9 cellular contexts compared by ENCODE assay signal in the genomic region with DNA sequence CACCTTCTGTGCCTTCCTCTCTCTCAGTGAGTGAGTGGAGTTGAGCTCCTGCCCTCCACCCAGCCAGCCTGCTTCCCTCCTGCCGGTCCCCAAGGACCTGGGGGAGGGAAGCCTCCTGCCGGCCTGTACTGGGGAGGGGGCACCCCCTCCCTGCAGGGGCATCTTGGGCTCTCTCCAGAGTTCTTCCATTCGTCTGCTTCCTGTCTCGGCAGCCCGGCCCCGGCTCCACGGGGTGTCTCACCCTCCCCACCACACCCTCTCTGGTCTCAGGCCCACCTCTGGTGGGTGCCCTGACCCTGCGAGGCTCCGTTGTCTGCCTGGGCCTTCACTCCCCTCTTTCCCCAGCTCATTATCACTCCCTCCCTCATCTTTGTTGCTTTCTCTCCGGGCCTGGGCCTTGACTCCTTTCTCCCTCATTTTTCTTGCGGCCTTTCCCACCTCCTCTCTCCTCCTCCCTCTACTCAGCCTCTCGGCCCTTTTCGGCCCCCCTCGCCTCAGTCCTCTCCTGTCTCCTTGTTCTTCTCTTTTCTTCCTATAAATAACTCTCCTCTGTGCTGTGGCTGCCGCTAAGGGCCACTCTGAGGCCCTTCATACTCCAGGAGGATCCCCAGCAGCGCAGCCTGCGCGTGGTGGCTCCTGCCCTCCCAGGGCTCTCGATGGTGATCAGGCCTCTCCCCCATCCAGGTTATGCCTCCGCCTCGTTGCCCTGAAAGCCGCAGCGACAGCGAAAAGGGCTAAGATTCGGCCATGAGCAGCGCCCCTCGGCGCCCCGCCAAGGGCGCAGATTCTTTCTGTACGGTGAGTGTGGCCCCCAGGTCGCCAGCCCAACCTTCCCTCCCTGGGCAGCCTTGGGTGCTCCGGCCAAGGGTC. TPM values are rescaled to one million over a fixed set of nuclear protein-coding genes. Genes with fewer than 3 reads are reported as not detected.
DNase-seq lines count a peak whose midpoint lies in the region; ATAC-seq, FAIRE-seq and TF ChIP-seq lines count a peak whose summit lies in the region.
"Had no signal": no experiment of that assay in that cellular context is flagged by ENCODE, and none has a peak within 500 bp of the region (broad histone marks: within the 10 kb centered on the region; RNA-seq: fewer than 3 reads in every experiment).

No MANE protein-coding gene starts in this region.

- H3K9ac ChIP-seq in K562 (ENCODE audit: insufficient read depth in 1 of 2, low read depth in 2 of 2, low read length in 2 of 2) (peak overlapping the region; percentile 85 to 91), muscle layer of colon (ENCODE audit: low read length) (peak overlapping the region; percentile 60)

- no peak; a peak in 1 of 4 replicates for TF ChIP-seq RAD21 in K562 (CRISPR knock-in tag; conservative IDR thresholded peaks at IDR 0.05 in 1 of 2, IDR thresholded peaks at IDR 0.05 in 1 of 2)

- H3K9me3 ChIP-seq in AG04450 (ENCODE audit: control insufficient read depth, insufficient read depth, low read length) (no peaks in the 10 kb centered on the region; the same call in 1 of the 2 replicates), K562 (replicated peaks; ENCODE audit: control insufficient read depth, insufficient read depth, low read depth, low read length) (no peaks in the 10 kb centered on the region), muscle layer of colon (ENCODE audit: low read length) (no peaks in the 10 kb centered on the region)
- H3K9me3 ChIP-seq: gastrocnemius medialis had no signal

- no TSS peak for BruUV-seq in K562 (replicated peaks; lab: Mats Ljungman, UMichigan)

- H3K36me3 ChIP-seq in K562 (ENCODE audit: control insufficient read depth, insufficient read depth, low read length) (peaks cover 41% of the 10 kb centered on the region), muscle layer of colon (ENCODE audit: insufficient read depth, low read length) (peaks cover 20% of the 10 kb centered on the region)

- no peaks in the 10 kb centered on the region for H3K9me1 ChIP-seq in K562 (ENCODE audit: control insufficient read depth, insufficient read depth, low read length)

- POLR2A ChIA-PET in AG04450 (lab: Yijun Ruan, JAX) = interaction anchor here (0.6 to 1.0 kb wide), 3 partner anchors 19 to 28 kb away, joined by 3 to 4 read pairs (median 4); a partner anchor contains a TSS
- POLR2A ChIA-PET in K562 (lab: Yijun Ruan, JAX) = interaction anchor here (0.6 to 2.7 kb wide), 5 partner anchors 12 to 571 kb away, joined by 3 to 9 read pairs (median 7); a partner anchor contains a TSS

- 0 out of 2 replicates have a peak overlapping the region, but pooled peaks have one; percentile 10 for H2AFZ ChIP-seq in K562 (ENCODE audit: low read depth, low read length)

- peak overlapping the region; percentile 94 for H3K4me2 ChIP-seq in K562 (ENCODE audit: insufficient read depth, low read length)

- ATAC-seq in K562 (peak; percentile 3), HG02938 (IDR thresholded peaks at IDR 0.05; ENCODE audit: unreplicated experiment) (no peak), GM19467 (IDR thresholded peaks at IDR 0.05; ENCODE audit: unreplicated experiment) (no peak), HG03571 (IDR thresholded peaks at IDR 0.05; ENCODE audit: unreplicated experiment) (no peak), GM18861 (IDR thresholded peaks at IDR 0.05; ENCODE audit: unreplicated experiment) (no peak)
- ATAC-seq: gastrocnemius medialis had no signal

- H3K4me3 ChIP-seq in AG04450 (ENCODE audit: low read depth, low read length) (peak overlapping the region; percentile 76), HFF-Myc (replicated peaks; ENCODE audit: low read depth, low read length) (peak overlapping the region; percentile 83), K562 (peak overlapping the region; percentile 84), muscle layer of colon (ENCODE audit: low read depth in 1 of 2, low read length in 2 of 2) (peak overlapping the region in 1 of 2 donors; percentile 97)

- TF ChIP-seq EP300 in K562 (IDR thresholded peaks at IDR 0.05; ENCODE audit: low read length) = no peak

- FAIRE-seq in K562 (lab: Jason Lieb, UNC) = peak; percentile 42

- no peak for TF ChIP-seq CTCF in AG04450 (IDR thresholded peaks at IDR 0.05; ENCODE audit: low read depth, low read length)
- TF ChIP-seq CTCF in HFF-Myc (IDR thresholded peaks at IDR 0.05; ENCODE audit: low read depth, low read length, missing control alignments) = no peak
- TF ChIP-seq CTCF in K562 (IDR thresholded peaks at IDR 0.05 in 2 of 3, conservative IDR thresholded peaks at IDR 0.05 in 1 of 3; ENCODE audit: insufficient read depth in 2 of 3, low read depth in 1 of 3, low read length in 3 of 3) = 0 out of 6 replicates have a peak, but pooled peaks of 1 of the 3 experiments have one; percentile 0

- TF ChIP-seq POLR2A in K562 (conservative IDR thresholded peaks at IDR 0.05) = peak; percentile 34; the same call in 1 of the 2 replicates

- H3K27me3 ChIP-seq in AG04450 (ENCODE audit: control insufficient read depth, insufficient read depth, low read length) (no peaks in the 10 kb centered on the region), K562 (ENCODE audit: control insufficient read depth in 2 of 2, insufficient read depth in 2 of 2, low read length in 2 of 2) (no peaks in the 10 kb centered on the region), muscle layer of colon (ENCODE audit: control insufficient read depth in 1 of 2, insufficient read depth in 2 of 2, low read length in 2 of 2) (no peaks in the 10 kb centered on the region)
- H3K27me3 ChIP-seq: gastrocnemius medialis had no signal

- DNase-seq in AG04450 (ENCODE audit: low read depth, low spot score) = no peak
- no peak for DNase-seq in HFF-Myc (ENCODE audit: extremely low read depth, low read depth)
- peak; percentile 58 to 79 (median 65) for DNase-seq in K562 (ENCODE audit: extremely low read depth in 1 of 4, low spot score in 3 of 4)
- DNase-seq: gastrocnemius medialis had no signal

- intact Hi-C loops in K562 (cut with micrococcal nuclease) = loop anchor here (1.0 to 2.0 kb wide), 2 partner anchors 19 to 47 kb away; a partner anchor contains a TSS

- peaks cover 68% of the 10 kb centered on the region for H3K79me2 ChIP-seq in K562 (ENCODE audit: control insufficient read depth, insufficient read depth, low read length)

- peak overlapping the region; percentile 52 for H3K27ac ChIP-seq in AG04450 (ENCODE audit: low read depth, low read length)
- H3K27ac ChIP-seq in K562 (ENCODE audit: extremely low read depth, low read depth, low read length) = peak overlapping the region; percentile 90
- peak overlapping the region; percentile 97 for H3K27ac ChIP-seq in muscle layer of colon (ENCODE audit: low read depth, low read length)

- peaks cover 52 to 87% of the 10 kb centered on the region in 2 experiments for H3K4me1 ChIP-seq in K562 (replicated peaks in 1 of 2; ENCODE audit: control insufficient read depth in 2 of 2, insufficient read depth in 2 of 2, low read length in 2 of 2)
- H3K4me1 ChIP-seq in muscle layer of colon (ENCODE audit: insufficient read depth, low read length) = peaks cover 46% of the 10 kb centered on the region

- 3% methylated on average over 32 of the region's 33 CpGs for WGBS in K562 (ENCODE audit: insufficient coverage, low coverage, missing lambda C conversion rate)

- peaks cover 10% of the 10 kb centered on the region for H4K20me1 ChIP-seq in K562 (replicated peaks; ENCODE audit: control insufficient read depth, insufficient read depth, low read length)

- in situ Hi-C loops in K562 (cut with MboI) = no loop called here

- CTCF ChIA-PET in AG04450 (lab: Charles Lee) = interaction anchor here (0.6 to 0.7 kb wide), 4 partner anchors 15 to 88 kb away, joined by 3 to 8 read pairs (median 3); no protein-coding TSS in a partner anchor
- CTCF ChIA-PET in K562 (lab: Yijun Ruan, JAX; ENCODE audit: low intra/inter-chr PET ratio) = interaction anchor here (0.7 kb wide), 1 partner anchor 52 kb away, joined by 5 read pairs; no protein-coding TSS in a partner anchor

RNA-seq across cellular contexts. Expression of a gene that starts 2.1 kb away (rescaled TPM):
- 40.5 and 41.0 TPM in 2 replicates for polyA plus RNA-seq in AG04450 (2011; rRNA removed)
- 49.9 and 58.5 TPM in 2 replicates for polyA minus RNA-seq in AG04450 (2011; rRNA and poly(A)+ RNA removed)
- total RNA-seq in K562 (2011; cell fraction: chromatin; rRNA removed; ENCODE audit: low replicate concordance) = 230 and 845 TPM in 2 replicates
- total RNA-seq in K562 (2011; cell fraction: nucleolus; rRNA removed) = 746 and 756 TPM in 2 replicates
- 367 and 388 TPM in 2 replicates for total RNA-seq in K562 (2011; cell fraction: nucleoplasm; rRNA removed)
- 360 and 417 TPM in 2 replicates for total RNA-seq in K562 (2014; rRNA removed)
- 32.6 and 55.0 TPM in 2 replicates for total RNA-seq in K562 (2014; rRNA removed; fragmentation: Illumina TruSeq; extraction: Trizol)
- 130 and 132 TPM in 2 replicates for total RNA-seq in K562 (2015; rRNA removed; fragmentation: Illumina TruSeq; extraction: Trizol)
- total RNA-seq in K562 (2021) = 363 and 375 TPM in 2 replicates
- polyA plus RNA-seq in K562 (2011; rRNA removed) = 69.2 and 85.2 TPM in 2 replicates
- polyA plus RNA-seq in K562 (2011; cell fraction: cytosol; rRNA removed) = 68.0 and 147 TPM in 2 replicates
- polyA plus RNA-seq in K562 (2011; cell fraction: nucleus; rRNA removed) = 438 and 829 TPM in 2 replicates
- polyA plus RNA-seq in K562 (2012) = 243 and 347 TPM in 2 replicates
- polyA plus RNA-seq in K562 (2014; fragmentation: Illumina TruSeq; extraction: Trizol) = 166 and 212 TPM in 2 replicates
- polyA plus RNA-seq in K562 (2014; fragmentation: Nextera tagmentation; extraction: Ambion mirVana) = 10 to 100 TPM; 11.4 to 28.8 TPM
- polyA plus RNA-seq in K562 (2014; rRNA removed) = 306 and 316 TPM in 2 replicates
- polyA minus RNA-seq in K562 (2011; rRNA and poly(A)+ RNA removed) = 29.9 and 60.1 TPM in 2 replicates
- polyA minus RNA-seq in K562 (2011; cell fraction: cytosol; rRNA and poly(A)+ RNA removed) = 79.9 and 106 TPM in 2 replicates
- polyA minus RNA-seq in K562 (2011; cell fraction: nucleus; rRNA and poly(A)+ RNA removed) = 138 and 143 TPM in 2 replicates

RNA-seq across cellular contexts. Expression of a gene that starts 3.8 kb away (rescaled TPM):
- 23.8 and 27.2 TPM in 2 replicates for polyA plus RNA-seq in AG04450 (2011; rRNA removed)
- polyA minus RNA-seq in AG04450 (2011; rRNA and poly(A)+ RNA removed) = 26.2 and 30.3 TPM in 2 replicates
- 19.7 and 25.7 TPM in 2 replicates for total RNA-seq in K562 (2011; cell fraction: chromatin; rRNA removed; ENCODE audit: low replicate concordance)
- 30.0 and 32.9 TPM in 2 replicates for total RNA-seq in K562 (2011; cell fraction: nucleolus; rRNA removed)
- total RNA-seq in K562 (2011; cell fraction: nucleoplasm; rRNA removed) = 23.7 and 24.5 TPM in 2 replicates
- 38.0 and 53.5 TPM in 2 replicates for total RNA-seq in K562 (2014; rRNA removed)
- total RNA-seq in K562 (2014; rRNA removed; fragmentation: Illumina TruSeq; extraction: Trizol) = 11.8 and 20.3 TPM in 2 replicates
- total RNA-seq in K562 (2015; rRNA removed; fragmentation: Illumina TruSeq; extraction: Trizol) = 32.2 and 35.8 TPM in 2 replicates
- 25.0 and 25.3 TPM in 2 replicates for total RNA-seq in K562 (2021)
- polyA plus RNA-seq in K562 (2011; rRNA removed) = 27.5 and 28.6 TPM in 2 replicates
- 47.3 and 82.3 TPM in 2 replicates for polyA plus RNA-seq in K562 (2011; cell fraction: cytosol; rRNA removed)
- 35.2 and 43.5 TPM in 2 replicates for polyA plus RNA-seq in K562 (2011; cell fraction: nucleus; rRNA removed)
- 36.0 and 38.1 TPM in 2 replicates for polyA plus RNA-seq in K562 (2012)
- 29.0 and 34.3 TPM in 2 replicates for polyA plus RNA-seq in K562 (2014; fragmentation: Illumina TruSeq; extraction: Trizol)
- 10 to 100 TPM in 1 of 2 experiments, 1 to 10 TPM in 1; 3.2 to 18.1 TPM for polyA plus RNA-seq in K562 (2014; fragmentation: Nextera tagmentation; extraction: Ambion mirVana)
- polyA plus RNA-seq in K562 (2014; rRNA removed) = 25.6 and 28.4 TPM in 2 replicates
- polyA minus RNA-seq in K562 (2011; rRNA and poly(A)+ RNA removed) = 25.6 and 37.1 TPM in 2 replicates
- 13.6 and 28.1 TPM in 2 replicates for polyA minus RNA-seq in K562 (2011; cell fraction: cytosol; rRNA and poly(A)+ RNA removed)
- 15.5 and 21.0 TPM in 2 replicates for polyA minus RNA-seq in K562 (2011; cell fraction: nucleus; rRNA and poly(A)+ RNA removed)

RNA-seq across cellular contexts. Expression of a gene that starts 13.1 kb away (rescaled TPM):
- polyA plus RNA-seq in AG04450 (2011; rRNA removed) (0.07 and 0.11 TPM in 2 replicates), K562 (2011; rRNA removed) (1.3 and 2.7 TPM in 2 replicates), K562 (2014; fragmentation: Illumina TruSeq; extraction: Trizol) (2.4 and 2.7 TPM in 2 replicates), K562 (2014; fragmentation: Nextera tagmentation; extraction: Ambion mirVana) (under 1 TPM; 0.11 to 0.44 TPM), K562 (2014; rRNA removed) (3.3 and 5.0 TPM in 2 replicates)
- polyA minus RNA-seq in AG04450 (2011; rRNA and poly(A)+ RNA removed) = not detected in 2 replicates
- 11.1 and 29.9 TPM in 2 replicates for total RNA-seq in K562 (2011; cell fraction: chromatin; rRNA removed; ENCODE audit: low replicate concordance)
- total RNA-seq in K562 (2011; cell fraction: nucleolus; rRNA removed) = 11.7 and 12.1 TPM in 2 replicates
- total RNA-seq in K562 (2011; cell fraction: nucleoplasm; rRNA removed) = 11.4 and 19.2 TPM in 2 replicates
- total RNA-seq in K562 (2014; rRNA removed) (0.32 and 1.5 TPM in 2 replicates), K562 (2014; rRNA removed; fragmentation: Illumina TruSeq; extraction: Trizol) (0.32 and 0.40 TPM in 2 replicates), K562 (2015; rRNA removed; fragmentation: Illumina TruSeq; extraction: Trizol) (0.87 and 0.98 TPM in 2 replicates), K562 (2021) (2.9 and 3.2 TPM in 2 replicates)
- polyA plus RNA-seq in K562 (2011; cell fraction: cytosol; rRNA removed) = 2.1 and 3.3 TPM in 2 replicates
- 18.1 and 42.9 TPM in 2 replicates for polyA plus RNA-seq in K562 (2011; cell fraction: nucleus; rRNA removed)
- polyA plus RNA-seq in K562 (2012) = 5.5 and 18.9 TPM in 2 replicates
- not detected in 2 replicates for polyA minus RNA-seq in K562 (2011; rRNA and poly(A)+ RNA removed)
- 0.64 and 1.5 TPM in 2 replicates for polyA minus RNA-seq in K562 (2011; cell fraction: cytosol; rRNA and poly(A)+ RNA removed)
- 2.7 and 3.0 TPM in 2 replicates for polyA minus RNA-seq in K562 (2011; cell fraction: nucleus; rRNA and poly(A)+ RNA removed)

RNA-seq across cellular contexts. Expression of a gene that starts 19.1 kb away (rescaled TPM):
- 44.1 and 59.9 TPM in 2 replicates for polyA plus RNA-seq in AG04450 (2011; rRNA removed)
- 45.5 and 61.4 TPM in 2 replicates for polyA minus RNA-seq in AG04450 (2011; rRNA and poly(A)+ RNA removed)
- 153 and 539 TPM in 2 replicates for total RNA-seq in K562 (2011; cell fraction: chromatin; rRNA removed; ENCODE audit: low replicate concordance)
- total RNA-seq in K562 (2011; cell fraction: nucleolus; rRNA removed) = 501 and 515 TPM in 2 replicates
- 225 and 261 TPM in 2 replicates for total RNA-seq in K562 (2011; cell fraction: nucleoplasm; rRNA removed)
- total RNA-seq in K562 (2014; rRNA removed) = 114 and 139 TPM in 2 replicates
- 8.3 and 12.6 TPM in 2 replicates for total RNA-seq in K562 (2014; rRNA removed; fragmentation: Illumina TruSeq; extraction: Trizol)
- 50.3 and 55.4 TPM in 2 replicates for total RNA-seq in K562 (2015; rRNA removed; fragmentation: Illumina TruSeq; extraction: Trizol)
- total RNA-seq in K562 (2021) = 106 and 112 TPM in 2 replicates
- 48.2 and 69.4 TPM in 2 replicates for polyA plus RNA-seq in K562 (2011; rRNA removed)
- polyA plus RNA-seq in K562 (2011; cell fraction: cytosol; rRNA removed) = 50.7 and 105 TPM in 2 replicates
- 711 and 1,075 TPM in 2 replicates for polyA plus RNA-seq in K562 (2011; cell fraction: nucleus; rRNA removed)
- 70.9 and 124 TPM in 2 replicates for polyA plus RNA-seq in K562 (2012)
- polyA plus RNA-seq in K562 (2014; fragmentation: Illumina TruSeq; extraction: Trizol) = 38.2 and 53.4 TPM in 2 replicates
- polyA plus RNA-seq in K562 (2014; fragmentation: Nextera tagmentation; extraction: Ambion mirVana) = 1 to 10 TPM in 1 of 2 experiments, under 1 TPM in 1; 0.51 to 2.7 TPM
- 150 and 181 TPM in 2 replicates for polyA plus RNA-seq in K562 (2014; rRNA removed)
- polyA minus RNA-seq in K562 (2011; rRNA and poly(A)+ RNA removed) = 18.8 and 24.7 TPM in 2 replicates
- polyA minus RNA-seq in K562 (2011; cell fraction: cytosol; rRNA and poly(A)+ RNA removed) = 22.8 and 23.4 TPM in 2 replicates
- polyA minus RNA-seq in K562 (2011; cell fraction: nucleus; rRNA and poly(A)+ RNA removed) = 187 and 189 TPM in 2 replicates

RNA-seq across cellular contexts. Expression of a gene that starts 21.8 kb away (rescaled TPM):
- polyA plus RNA-seq in AG04450 (2011; rRNA removed) = 9.7 and 11.3 TPM in 2 replicates
- polyA minus RNA-seq in AG04450 (2011; rRNA and poly(A)+ RNA removed) = 2.3 and 3.9 TPM in 2 replicates
- 28.8 and 70.7 TPM in 2 replicates for total RNA-seq in K562 (2011; cell fraction: chromatin; rRNA removed; ENCODE audit: low replicate concordance)
- 113 and 126 TPM in 2 replicates for total RNA-seq in K562 (2011; cell fraction: nucleolus; rRNA removed)
- 72.2 and 72.4 TPM in 2 replicates for total RNA-seq in K562 (2011; cell fraction: nucleoplasm; rRNA removed)
- 189 and 255 TPM in 2 replicates for total RNA-seq in K562 (2014; rRNA removed)
- 19.4 and 21.4 TPM in 2 replicates for total RNA-seq in K562 (2014; rRNA removed; fragmentation: Illumina TruSeq; extraction: Trizol)
- total RNA-seq in K562 (2015; rRNA removed; fragmentation: Illumina TruSeq; extraction: Trizol) = 86.3 and 97.0 TPM in 2 replicates
- total RNA-seq in K562 (2021) = 233 and 241 TPM in 2 replicates
- 38.4 and 59.7 TPM in 2 replicates for polyA plus RNA-seq in K562 (2011; rRNA removed)
- polyA plus RNA-seq in K562 (2011; cell fraction: cytosol; rRNA removed) = 86.5 and 297 TPM in 2 replicates
- 123 and 249 TPM in 2 replicates for polyA plus RNA-seq in K562 (2011; cell fraction: nucleus; rRNA removed)
- polyA plus RNA-seq in K562 (2012) = 165 and 183 TPM in 2 replicates
- 74.1 and 210 TPM in 2 replicates for polyA plus RNA-seq in K562 (2014; fragmentation: Illumina TruSeq; extraction: Trizol)
- polyA plus RNA-seq in K562 (2014; fragmentation: Nextera tagmentation; extraction: Ambion mirVana) = under 1 TPM; 0.14 to 0.34 TPM
- polyA plus RNA-seq in K562 (2014; rRNA removed) = 195 and 207 TPM in 2 replicates
- 8.2 and 12.5 TPM in 2 replicates for polyA minus RNA-seq in K562 (2011; rRNA and poly(A)+ RNA removed)
- 52.4 and 69.4 TPM in 2 replicates for polyA minus RNA-seq in K562 (2011; cell fraction: cytosol; rRNA and poly(A)+ RNA removed)
- 18.0 and 20.3 TPM in 2 replicates for polyA minus RNA-seq in K562 (2011; cell fraction: nucleus; rRNA and poly(A)+ RNA removed)

Comparison
In these comparisons a context has a peak if more than half of its experiments do, and no peak if none do; other contexts are left out.
1. DNase-seq: peak in K562 (4 of 4); none in AG04450 (single experiment) and HFF-Myc (single experiment).
2. Peak in every context shown above with its lines, with median percentiles within 50 percentile points of each other: H3K27ac ChIP-seq.